Comparison of ENCODE assay signal across 2 cellular contexts in the genomic region with DNA sequence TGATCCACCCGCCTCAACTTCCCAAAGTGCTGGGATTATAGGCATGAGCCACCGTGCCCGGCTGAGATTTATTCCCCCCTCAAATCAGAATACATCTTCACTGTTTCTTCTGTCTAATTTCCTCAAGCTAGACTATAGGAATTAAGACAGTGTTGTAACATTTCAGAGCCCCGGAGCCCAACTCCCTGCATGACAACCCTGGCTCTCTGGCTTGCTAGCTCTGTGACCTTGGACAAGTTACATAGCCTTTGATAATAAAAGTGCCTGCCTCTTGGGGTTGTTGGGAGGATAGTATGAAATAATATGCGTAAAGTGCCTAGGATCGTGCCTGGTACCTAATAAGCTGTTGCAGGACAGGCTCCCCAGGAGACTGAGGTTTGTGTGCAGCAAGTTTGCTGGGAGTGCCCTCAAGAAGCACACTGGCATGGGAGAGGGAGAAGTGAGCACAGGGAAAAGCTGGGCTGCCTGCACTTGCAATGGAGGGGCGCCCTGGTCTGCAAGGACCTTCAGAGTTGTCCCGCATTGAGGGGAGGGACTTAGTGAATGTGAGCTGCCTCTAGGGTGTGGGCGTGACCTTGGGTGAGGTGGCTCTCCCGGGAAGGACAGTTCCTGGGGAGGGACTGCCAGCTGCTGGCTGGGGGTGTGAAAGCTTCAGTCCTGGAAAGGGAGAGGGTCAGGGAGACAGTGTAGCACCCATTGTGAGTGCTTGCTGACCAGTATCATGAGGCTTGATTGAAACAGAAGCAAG.
TF ChIP-seq lines count a peak whose summit lies in the region.

No MANE protein-coding gene starts in this region.

TF ChIP-seq in HEK293, 187 proteins besides CTCF, POLR2A, EP300 and RAD21 (continues in another document):
- TF ChIP-seq SP2 (tag by site-specific recombination; IDR thresholded peaks at IDR 0.05) (peak; percentile 38; the same call in 1 of the 2 replicates), ZNF654 (tag by site-specific recombination; IDR thresholded peaks at IDR 0.05; ENCODE audit: low read depth) (no peak), GLIS2 (tag by site-specific recombination; IDR thresholded peaks at IDR 0.05) (no peak), ZNF174 (tag by site-specific recombination; IDR thresholded peaks at IDR 0.05) (no peak), SCRT1 (tag by site-specific recombination; IDR thresholded peaks at IDR 0.05; ENCODE audit: borderline replicate concordance) (no peak), SETDB1 (IDR thresholded peaks at IDR 0.05; ENCODE audit: insufficient read length, low read length) (no peak), MZF1 (tag by site-specific recombination; IDR thresholded peaks at IDR 0.05; ENCODE audit: borderline replicate concordance) (no peak), ZFHX2 (tag by site-specific recombination; conservative IDR thresholded peaks at IDR 0.05) (peak; percentile 31; the same call in 1 of the 2 replicates), ZNF19 (tag by site-specific recombination; IDR thresholded peaks at IDR 0.05; ENCODE audit: low read depth) (no peak), ZNF2 (tag by site-specific recombination; IDR thresholded peaks at IDR 0.05) (no peak), ZNF785 (tag by site-specific recombination; IDR thresholded peaks at IDR 0.05) (no peak), PRDM1 (tag by site-specific recombination; IDR thresholded peaks at IDR 0.05) (0 out of 2 replicates have a peak, but pooled peaks have one; percentile 9), BCL11A (tag by site-specific recombination; IDR thresholded peaks at IDR 0.05; ENCODE audit: low read depth) (no peak)
- TF ChIP-seq, protein P1, sequence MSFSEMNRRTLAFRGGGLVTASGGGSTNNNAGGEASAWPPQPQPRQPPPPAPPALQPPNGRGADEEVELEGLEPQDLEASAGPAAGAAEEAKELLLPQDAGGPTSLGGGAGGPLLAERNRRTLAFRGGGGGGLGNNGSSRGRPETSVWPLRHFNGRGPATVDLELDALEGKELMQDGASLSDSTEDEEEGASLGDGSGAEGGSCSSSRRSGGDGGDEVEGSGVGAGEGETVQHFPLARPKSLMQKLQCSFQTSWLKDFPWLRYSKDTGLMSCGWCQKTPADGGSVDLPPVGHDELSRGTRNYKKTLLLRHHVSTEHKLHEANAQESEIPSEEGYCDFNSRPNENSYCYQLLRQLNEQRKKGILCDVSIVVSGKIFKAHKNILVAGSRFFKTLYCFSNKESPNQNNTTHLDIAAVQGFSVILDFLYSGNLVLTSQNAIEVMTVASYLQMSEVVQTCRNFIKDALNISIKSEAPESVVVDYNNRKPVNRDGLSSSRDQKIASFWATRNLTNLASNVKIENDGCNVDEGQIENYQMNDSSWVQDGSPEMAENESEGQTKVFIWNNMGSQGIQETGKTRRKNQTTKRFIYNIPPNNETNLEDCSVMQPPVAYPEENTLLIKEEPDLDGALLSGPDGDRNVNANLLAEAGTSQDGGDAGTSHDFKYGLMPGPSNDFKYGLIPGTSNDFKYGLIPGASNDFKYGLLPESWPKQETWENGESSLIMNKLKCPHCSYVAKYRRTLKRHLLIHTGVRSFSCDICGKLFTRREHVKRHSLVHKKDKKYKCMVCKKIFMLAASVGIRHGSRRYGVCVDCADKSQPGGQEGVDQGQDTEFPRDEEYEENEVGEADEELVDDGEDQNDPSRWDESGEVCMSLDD (tag by site-specific recombination; IDR thresholded peaks at IDR 0.05): no peak
- TF ChIP-seq, protein P2, sequence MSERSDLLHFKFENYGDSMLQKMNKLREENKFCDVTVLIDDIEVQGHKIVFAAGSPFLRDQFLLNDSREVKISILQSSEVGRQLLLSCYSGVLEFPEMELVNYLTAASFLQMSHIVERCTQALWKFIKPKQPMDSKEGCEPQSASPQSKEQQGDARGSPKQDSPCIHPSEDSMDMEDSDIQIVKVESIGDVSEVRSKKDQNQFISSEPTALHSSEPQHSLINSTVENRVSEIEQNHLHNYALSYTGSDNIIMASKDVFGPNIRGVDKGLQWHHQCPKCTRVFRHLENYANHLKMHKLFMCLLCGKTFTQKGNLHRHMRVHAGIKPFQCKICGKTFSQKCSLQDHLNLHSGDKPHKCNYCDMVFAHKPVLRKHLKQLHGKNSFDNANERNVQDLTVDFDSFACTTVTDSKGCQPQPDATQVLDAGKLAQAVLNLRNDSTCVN (tag by site-specific recombination; optimal IDR thresholded peaks at IDR 0.05): no peak
- TF ChIP-seq, protein P3, sequence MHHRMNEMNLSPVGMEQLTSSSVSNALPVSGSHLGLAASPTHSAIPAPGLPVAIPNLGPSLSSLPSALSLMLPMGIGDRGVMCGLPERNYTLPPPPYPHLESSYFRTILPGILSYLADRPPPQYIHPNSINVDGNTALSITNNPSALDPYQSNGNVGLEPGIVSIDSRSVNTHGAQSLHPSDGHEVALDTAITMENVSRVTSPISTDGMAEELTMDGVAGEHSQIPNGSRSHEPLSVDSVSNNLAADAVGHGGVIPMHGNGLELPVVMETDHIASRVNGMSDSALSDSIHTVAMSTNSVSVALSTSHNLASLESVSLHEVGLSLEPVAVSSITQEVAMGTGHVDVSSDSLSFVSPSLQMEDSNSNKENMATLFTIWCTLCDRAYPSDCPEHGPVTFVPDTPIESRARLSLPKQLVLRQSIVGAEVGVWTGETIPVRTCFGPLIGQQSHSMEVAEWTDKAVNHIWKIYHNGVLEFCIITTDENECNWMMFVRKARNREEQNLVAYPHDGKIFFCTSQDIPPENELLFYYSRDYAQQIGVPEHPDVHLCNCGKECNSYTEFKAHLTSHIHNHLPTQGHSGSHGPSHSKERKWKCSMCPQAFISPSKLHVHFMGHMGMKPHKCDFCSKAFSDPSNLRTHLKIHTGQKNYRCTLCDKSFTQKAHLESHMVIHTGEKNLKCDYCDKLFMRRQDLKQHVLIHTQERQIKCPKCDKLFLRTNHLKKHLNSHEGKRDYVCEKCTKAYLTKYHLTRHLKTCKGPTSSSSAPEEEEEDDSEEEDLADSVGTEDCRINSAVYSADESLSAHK (tag by site-specific recombination; IDR thresholded peaks at IDR 0.05): no peak
- TF ChIP-seq, protein P4, sequence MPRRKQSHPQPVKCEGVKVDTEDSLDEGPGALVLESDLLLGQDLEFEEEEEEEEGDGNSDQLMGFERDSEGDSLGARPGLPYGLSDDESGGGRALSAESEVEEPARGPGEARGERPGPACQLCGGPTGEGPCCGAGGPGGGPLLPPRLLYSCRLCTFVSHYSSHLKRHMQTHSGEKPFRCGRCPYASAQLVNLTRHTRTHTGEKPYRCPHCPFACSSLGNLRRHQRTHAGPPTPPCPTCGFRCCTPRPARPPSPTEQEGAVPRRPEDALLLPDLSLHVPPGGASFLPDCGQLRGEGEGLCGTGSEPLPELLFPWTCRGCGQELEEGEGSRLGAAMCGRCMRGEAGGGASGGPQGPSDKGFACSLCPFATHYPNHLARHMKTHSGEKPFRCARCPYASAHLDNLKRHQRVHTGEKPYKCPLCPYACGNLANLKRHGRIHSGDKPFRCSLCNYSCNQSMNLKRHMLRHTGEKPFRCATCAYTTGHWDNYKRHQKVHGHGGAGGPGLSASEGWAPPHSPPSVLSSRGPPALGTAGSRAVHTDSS (tag by site-specific recombination; IDR thresholded peaks at IDR 0.05): no peak

TF ChIP-seq in K562, 482 proteins besides CTCF, POLR2A, EP300 and RAD21 (continues in another document):
- TF ChIP-seq, protein P5, sequence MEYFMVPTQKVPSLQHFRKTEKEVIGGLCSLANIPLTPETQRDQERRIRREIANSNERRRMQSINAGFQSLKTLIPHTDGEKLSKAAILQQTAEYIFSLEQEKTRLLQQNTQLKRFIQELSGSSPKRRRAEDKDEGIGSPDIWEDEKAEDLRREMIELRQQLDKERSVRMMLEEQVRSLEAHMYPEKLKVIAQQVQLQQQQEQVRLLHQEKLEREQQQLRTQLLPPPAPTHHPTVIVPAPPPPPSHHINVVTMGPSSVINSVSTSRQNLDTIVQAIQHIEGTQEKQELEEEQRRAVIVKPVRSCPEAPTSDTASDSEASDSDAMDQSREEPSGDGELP (CRISPR knock-in tag; IDR thresholded peaks at IDR 0.05; ENCODE audit: borderline replicate concordance): peak; percentile 36; the same call in 1 of the 2 replicates
- TF ChIP-seq SAP30 (IDR thresholded peaks at IDR 0.05; ENCODE audit: borderline replicate concordance, insufficient read depth, low read depth, low read length, poor library complexity, severe bottlenecking): no peak
- TF ChIP-seq, protein P6, sequence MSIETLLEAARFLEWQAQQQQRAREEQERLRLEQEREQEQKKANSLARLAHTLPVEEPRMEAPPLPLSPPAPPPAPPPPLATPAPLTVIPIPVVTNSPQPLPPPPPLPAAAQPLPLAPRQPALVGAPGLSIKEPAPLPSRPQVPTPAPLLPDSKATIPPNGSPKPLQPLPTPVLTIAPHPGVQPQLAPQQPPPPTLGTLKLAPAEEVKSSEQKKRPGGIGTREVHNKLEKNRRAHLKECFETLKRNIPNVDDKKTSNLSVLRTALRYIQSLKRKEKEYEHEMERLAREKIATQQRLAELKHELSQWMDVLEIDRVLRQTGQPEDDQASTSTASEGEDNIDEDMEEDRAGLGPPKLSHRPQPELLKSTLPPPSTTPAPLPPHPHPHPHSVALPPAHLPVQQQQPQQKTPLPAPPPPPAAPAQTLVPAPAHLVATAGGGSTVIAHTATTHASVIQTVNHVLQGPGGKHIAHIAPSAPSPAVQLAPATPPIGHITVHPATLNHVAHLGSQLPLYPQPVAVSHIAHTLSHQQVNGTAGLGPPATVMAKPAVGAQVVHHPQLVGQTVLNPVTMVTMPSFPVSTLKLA (conservative IDR thresholded peaks at IDR 0.05): no peak
- TF ChIP-seq, protein P7, sequence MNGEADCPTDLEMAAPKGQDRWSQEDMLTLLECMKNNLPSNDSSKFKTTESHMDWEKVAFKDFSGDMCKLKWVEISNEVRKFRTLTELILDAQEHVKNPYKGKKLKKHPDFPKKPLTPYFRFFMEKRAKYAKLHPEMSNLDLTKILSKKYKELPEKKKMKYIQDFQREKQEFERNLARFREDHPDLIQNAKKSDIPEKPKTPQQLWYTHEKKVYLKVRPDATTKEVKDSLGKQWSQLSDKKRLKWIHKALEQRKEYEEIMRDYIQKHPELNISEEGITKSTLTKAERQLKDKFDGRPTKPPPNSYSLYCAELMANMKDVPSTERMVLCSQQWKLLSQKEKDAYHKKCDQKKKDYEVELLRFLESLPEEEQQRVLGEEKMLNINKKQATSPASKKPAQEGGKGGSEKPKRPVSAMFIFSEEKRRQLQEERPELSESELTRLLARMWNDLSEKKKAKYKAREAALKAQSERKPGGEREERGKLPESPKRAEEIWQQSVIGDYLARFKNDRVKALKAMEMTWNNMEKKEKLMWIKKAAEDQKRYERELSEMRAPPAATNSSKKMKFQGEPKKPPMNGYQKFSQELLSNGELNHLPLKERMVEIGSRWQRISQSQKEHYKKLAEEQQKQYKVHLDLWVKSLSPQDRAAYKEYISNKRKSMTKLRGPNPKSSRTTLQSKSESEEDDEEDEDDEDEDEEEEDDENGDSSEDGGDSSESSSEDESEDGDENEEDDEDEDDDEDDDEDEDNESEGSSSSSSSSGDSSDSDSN (IDR thresholded peaks at IDR 0.05; ENCODE audit: borderline replicate concordance in 1 of 2, low read depth in 2 of 2, low read length in 2 of 2): no peak
- TF ChIP-seq MAFF (IDR thresholded peaks at IDR 0.05; ENCODE audit: low read length): no peak
- TF ChIP-seq, protein P8, sequence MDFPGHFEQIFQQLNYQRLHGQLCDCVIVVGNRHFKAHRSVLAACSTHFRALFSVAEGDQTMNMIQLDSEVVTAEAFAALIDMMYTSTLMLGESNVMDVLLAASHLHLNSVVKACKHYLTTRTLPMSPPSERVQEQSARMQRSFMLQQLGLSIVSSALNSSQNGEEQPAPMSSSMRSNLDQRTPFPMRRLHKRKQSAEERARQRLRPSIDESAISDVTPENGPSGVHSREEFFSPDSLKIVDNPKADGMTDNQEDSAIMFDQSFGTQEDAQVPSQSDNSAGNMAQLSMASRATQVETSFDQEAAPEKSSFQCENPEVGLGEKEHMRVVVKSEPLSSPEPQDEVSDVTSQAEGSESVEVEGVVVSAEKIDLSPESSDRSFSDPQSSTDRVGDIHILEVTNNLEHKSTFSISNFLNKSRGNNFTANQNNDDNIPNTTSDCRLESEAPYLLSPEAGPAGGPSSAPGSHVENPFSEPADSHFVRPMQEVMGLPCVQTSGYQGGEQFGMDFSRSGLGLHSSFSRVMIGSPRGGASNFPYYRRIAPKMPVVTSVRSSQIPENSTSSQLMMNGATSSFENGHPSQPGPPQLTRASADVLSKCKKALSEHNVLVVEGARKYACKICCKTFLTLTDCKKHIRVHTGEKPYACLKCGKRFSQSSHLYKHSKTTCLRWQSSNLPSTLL (IDR thresholded peaks at IDR 0.05): no peak
- no peak for TF ChIP-seq FOSL1 (tag; conservative IDR thresholded peaks at IDR 0.05)
- no peak for TF ChIP-seq HDAC1 (IDR thresholded peaks at IDR 0.05)
- no peak for TF ChIP-seq RFX7 (CRISPR knock-in tag; IDR thresholded peaks at IDR 0.05)
- no peak for TF ChIP-seq RNF2 (IDR thresholded peaks at IDR 0.05)
- TF ChIP-seq, protein P9, sequence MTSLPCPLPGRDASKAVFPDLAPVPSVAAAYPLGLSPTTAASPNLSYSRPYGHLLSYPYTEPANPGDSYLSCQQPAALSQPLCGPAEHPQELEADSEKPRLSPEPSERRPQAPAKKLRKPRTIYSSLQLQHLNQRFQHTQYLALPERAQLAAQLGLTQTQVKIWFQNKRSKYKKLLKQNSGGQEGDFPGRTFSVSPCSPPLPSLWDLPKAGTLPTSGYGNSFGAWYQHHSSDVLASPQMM (CRISPR knock-in tag; IDR thresholded peaks at IDR 0.05): no peak
- no peak for TF ChIP-seq ZNF253 (CRISPR knock-in tag; conservative IDR thresholded peaks at IDR 0.05)
- TF ChIP-seq ZBED1 (IDR thresholded peaks at IDR 0.05): no peak
- peak; percentile 22; the same call in 1 of the 2 replicates for TF ChIP-seq JUND (IDR thresholded peaks at IDR 0.05; ENCODE audit: borderline replicate concordance, low read depth, low read length)
- TF ChIP-seq JUND (tag; IDR thresholded peaks at IDR 0.05; ENCODE audit: borderline replicate concordance, low read depth, low read length): no peak
- TF ChIP-seq, protein P10, sequence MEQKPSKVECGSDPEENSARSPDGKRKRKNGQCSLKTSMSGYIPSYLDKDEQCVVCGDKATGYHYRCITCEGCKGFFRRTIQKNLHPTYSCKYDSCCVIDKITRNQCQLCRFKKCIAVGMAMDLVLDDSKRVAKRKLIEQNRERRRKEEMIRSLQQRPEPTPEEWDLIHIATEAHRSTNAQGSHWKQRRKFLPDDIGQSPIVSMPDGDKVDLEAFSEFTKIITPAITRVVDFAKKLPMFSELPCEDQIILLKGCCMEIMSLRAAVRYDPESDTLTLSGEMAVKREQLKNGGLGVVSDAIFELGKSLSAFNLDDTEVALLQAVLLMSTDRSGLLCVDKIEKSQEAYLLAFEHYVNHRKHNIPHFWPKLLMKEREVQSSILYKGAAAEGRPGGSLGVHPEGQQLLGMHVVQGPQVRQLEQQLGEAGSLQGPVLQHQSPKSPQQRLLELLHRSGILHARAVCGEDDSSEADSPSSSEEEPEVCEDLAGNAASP (IDR thresholded peaks at IDR 0.05): no peak
- TF ChIP-seq, protein P11, sequence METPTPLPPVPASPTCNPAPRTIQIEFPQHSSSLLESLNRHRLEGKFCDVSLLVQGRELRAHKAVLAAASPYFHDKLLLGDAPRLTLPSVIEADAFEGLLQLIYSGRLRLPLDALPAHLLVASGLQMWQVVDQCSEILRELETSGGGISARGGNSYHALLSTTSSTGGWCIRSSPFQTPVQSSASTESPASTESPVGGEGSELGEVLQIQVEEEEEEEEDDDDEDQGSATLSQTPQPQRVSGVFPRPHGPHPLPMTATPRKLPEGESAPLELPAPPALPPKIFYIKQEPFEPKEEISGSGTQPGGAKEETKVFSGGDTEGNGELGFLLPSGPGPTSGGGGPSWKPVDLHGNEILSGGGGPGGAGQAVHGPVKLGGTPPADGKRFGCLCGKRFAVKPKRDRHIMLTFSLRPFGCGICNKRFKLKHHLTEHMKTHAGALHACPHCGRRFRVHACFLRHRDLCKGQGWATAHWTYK (CRISPR knock-in tag; IDR thresholded peaks at IDR 0.05): no peak
- TF ChIP-seq CXXC5 (CRISPR knock-in tag; IDR thresholded peaks at IDR 0.05): no peak
- TF ChIP-seq CREBBP (IDR thresholded peaks at IDR 0.05; ENCODE audit: low read depth, low read length): no peak
- no peak for TF ChIP-seq ARHGAP35 (IDR thresholded peaks at IDR 0.05; ENCODE audit: partially characterized antibody)
- TF ChIP-seq HDGF (IDR thresholded peaks at IDR 0.05): peak; percentile 81; the same call in 1 of the 2 replicates
- peak; percentile 43 for TF ChIP-seq EGR1 (conservative IDR thresholded peaks at IDR 0.05)
- TF ChIP-seq BCOR (IDR thresholded peaks at IDR 0.05): no peak
- TF ChIP-seq EP400 (IDR thresholded peaks at IDR 0.05): no peak
